In the genomic region with DNA sequence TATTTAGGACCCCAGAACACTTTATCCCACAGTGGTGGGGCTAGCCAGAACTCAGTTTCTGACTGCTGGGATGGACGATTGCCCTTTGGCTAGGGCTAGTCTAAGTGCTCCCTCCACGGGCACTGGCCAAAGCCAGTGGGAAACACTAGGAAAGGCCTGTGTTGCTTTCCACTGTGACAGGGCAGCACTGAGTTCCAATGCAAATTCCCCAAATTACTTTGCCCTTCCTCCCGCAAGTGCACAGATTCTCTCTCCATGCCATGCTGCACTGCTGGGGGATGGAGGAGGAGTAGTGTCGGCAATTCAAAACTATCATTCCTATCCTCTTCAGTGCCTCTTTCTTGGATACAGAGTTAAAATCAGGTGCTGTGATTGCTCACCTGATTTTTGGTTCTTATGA, we compare ENCODE assay signal across 21 cellular contexts.
"Had no signal": no experiment of that assay in that cellular context is flagged by ENCODE, and none has a peak within 500 bp of the region (broad histone marks: within the 10 kb centered on the region; RNA-seq: fewer than 3 reads in every experiment).

No MANE protein-coding gene starts in this region.

- H3K36me3 Mint-ChIP-seq: IgD-negative memory B cell had no signal

- H3K4me2 ChIP-seq: KMS-11, SK-N-SH had no signal

- H3K9ac ChIP-seq: KMS-11, SK-N-SH had no signal

- DNase-seq: Kasumi-1, MM.1S, NCI-H1092 treated with DMSO at 0.1 percent for 48 hours, NCI-H1436, NCI-H187, NCI-H2029, NCI-H2081 treated with DMSO at 0.1 percent for 48 hours, NCI-H2171, NCI-H226, NCI-H446, NCI-H510A, NCI-H524 treated with DMSO at 0.1 percent for 48 hours, NCI-H69, SHP77, SK-N-SH had no signal

- H3K4me3 Mint-ChIP-seq: IgD-negative memory B cell had no signal

- H3K27ac Mint-ChIP-seq: IgD-negative memory B cell had no signal

- H3K27ac ChIP-seq: HL-60, KMS-11, RWPE1 had no signal

- H3K27me3 Mint-ChIP-seq: IgD-negative memory B cell had no signal

- H3K4me3 ChIP-seq: K562 had no signal

- ATAC-seq: K562, Panc1 had no signal
